In the genomic region with DNA sequence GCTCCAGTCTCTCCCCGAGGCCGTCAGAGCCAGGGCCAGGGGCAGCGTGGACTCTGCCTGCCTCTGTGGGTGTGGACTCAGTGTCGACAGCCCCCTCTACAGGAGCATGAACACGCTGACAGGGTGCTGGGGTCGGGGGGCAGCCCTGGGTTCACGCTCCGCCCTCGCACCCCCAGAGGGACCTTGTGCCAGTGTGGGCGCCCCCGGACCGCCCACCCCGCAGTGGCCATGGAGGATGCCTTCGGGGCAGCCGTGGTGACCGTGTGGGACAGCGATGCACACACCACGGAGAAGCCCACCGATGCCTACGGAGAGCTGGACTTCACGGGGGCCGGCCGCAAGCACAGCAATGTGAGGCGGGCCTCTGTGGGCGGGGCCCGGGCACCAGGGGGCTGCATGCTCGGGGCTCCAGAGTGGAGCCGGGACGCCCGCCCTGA, we compare ENCODE assay signal across 15 cellular contexts. TPM values are rescaled to one million over a fixed set of nuclear protein-coding genes. Genes with fewer than 3 reads are reported as not detected.
DNase-seq lines count a peak whose midpoint lies in the region; ATAC-seq, FAIRE-seq and TF ChIP-seq lines count a peak whose summit lies in the region.
"Had no signal": no experiment of that assay in that cellular context is flagged by ENCODE, and none has a peak within 500 bp of the region (broad histone marks: within the 10 kb centered on the region; RNA-seq: fewer than 3 reads in every experiment).

No MANE protein-coding gene starts in this region.

- WGBS in gastroesophageal sphincter (ENCODE audit: low coverage in 1 of 2), 2 donors: 65% methylated on average over 4 of the region's 30 CpGs; no CpG with 5 or more reads in 1 of the 2 donors

- TF ChIP-seq POLR2A in gastroesophageal sphincter (IDR thresholded peaks at IDR 0.05): no peak
- TF ChIP-seq POLR2A in GM12892 (IDR thresholded peaks at IDR 0.05; ENCODE audit: low read depth, low read length): no peak
- TF ChIP-seq POLR2A in GM18505 (IDR thresholded peaks at IDR 0.05; ENCODE audit: borderline replicate concordance, extremely low read depth, insufficient read depth, insufficient read length): no peak

- DNase-seq in WTC11 (ENCODE audit: low spot score) (peak; percentile 39), mucosa of descending colon (peak in 2 of 3 donors; percentile 58 to 61), tibial artery (no peak), GM12892 (ENCODE audit: insufficient read length) (no peak), activated T-cell treated with anti-CD3 and anti-CD28 coated beads for 4 hours (no peak), NCI-H526 treated with DMSO at 0.1 percent for 48 hours (lab: John Stamatoyannopoulos, UW) (no peak)
- DNase-seq: activated CD4-positive, alpha-beta T cell treated with anti-CD3 and anti-CD28 coated beads for 36 hours; CD4-positive, alpha-beta T cell; NCI-H187 treated with DMSO at 0.1 percent for 48 hours; NK-92 treated with Interleukin-12 subunit alpha and Interleukin-12 subunit beta, amount 100 ng/mL, for 24 hours had no signal

- H3K27ac Mint-ChIP-seq in WTC11: no peak overlapping the region
- H3K27ac Mint-ChIP-seq: activated CD4-positive, alpha-beta T cell treated with anti-CD3 and anti-CD28 coated beads for 36 hours; CD4-positive, alpha-beta T cell; dendritic cell treated with granulocyte-macrophage colony-stimulating factor and Interleukin-4, amounts not matched to agents 40 ng/mL and 50 ng/mL, for 4 days; mesothelial cell of epicardium had no signal

- no peaks in the 10 kb centered on the region for H3K9me3 Mint-ChIP-seq in WTC11
- H3K9me3 Mint-ChIP-seq: CD4-positive, alpha-beta T cell; dendritic cell treated with granulocyte-macrophage colony-stimulating factor and Interleukin-4, amounts not matched to agents 40 ng/mL and 50 ng/mL, for 4 days; mesothelial cell of epicardium had no signal

- H3K4me3 ChIP-seq in gastroesophageal sphincter (peak overlapping the region in 1 of 2 donors; percentile 23), mucosa of descending colon (no peak overlapping the region), tibial artery (peak overlapping the region; percentile 3 to 12)

- H3K27me3 Mint-ChIP-seq in WTC11 (ENCODE audit: low read depth): peaks cover 8% of the 10 kb centered on the region

- POLR2A ChIA-PET in WTC11 (lab: Charles Lee): no interaction called here

- H3K4me1 Mint-ChIP-seq in WTC11: peaks cover 6% of the 10 kb centered on the region
- H3K4me1 Mint-ChIP-seq: activated CD4-positive, alpha-beta T cell treated with anti-CD3 and anti-CD28 coated beads for 36 hours; mesothelial cell of epicardium had no signal

- no peaks in the 10 kb centered on the region for H3K27me3 ChIP-seq in gastroesophageal sphincter
- H3K27me3 ChIP-seq in tibial artery: no peaks in the 10 kb centered on the region

- H3K4me1 ChIP-seq in gastroesophageal sphincter (peaks cover 0 to 28% (median 14%) of the 10 kb centered on the region in 3 donors), mucosa of descending colon (ENCODE audit: low read depth) (peaks cover 44% of the 10 kb centered on the region), tibial artery (peaks cover 0 to 20% (median 18%) of the 10 kb centered on the region in 4 donors)

- H3K36me3 Mint-ChIP-seq in WTC11: no peaks in the 10 kb centered on the region

- H3K36me3 ChIP-seq in gastroesophageal sphincter: peaks cover 0 to 45% of the 10 kb centered on the region in 2 donors
- H3K36me3 ChIP-seq in mucosa of descending colon (ENCODE audit: low read depth): no peaks in the 10 kb centered on the region
- peaks cover 15 to 34% (median 30%) of the 10 kb centered on the region in 3 donors for H3K36me3 ChIP-seq in tibial artery

- no peak for TF ChIP-seq EP300 in gastroesophageal sphincter (IDR thresholded peaks at IDR 0.05)

- intact Hi-C loops in mucosa of descending colon (cut with DNase I, micrococcal nuclease): no loop called here
- intact Hi-C loops in tibial artery (cut with DNase I; ENCODE audit: low total_unique reads): no loop called here

- TF ChIP-seq CTCF in WTC11 (IDR thresholded peaks at IDR 0.05) (no peak), gastroesophageal sphincter (IDR thresholded peaks at IDR 0.05) (no peak), mucosa of descending colon (IDR thresholded peaks at IDR 0.05) (no peak), tibial artery (IDR thresholded peaks at IDR 0.05) (no peak)

- CTCF ChIA-PET in WTC11 (lab: Charles Lee): interaction anchor here (0.6 to 3.3 kb wide), 10 partner anchors 10 to 172 kb away, joined by 3 to 21 read pairs (median 4); a partner anchor contains a TSS

- H3K27ac ChIP-seq in gastroesophageal sphincter: peak overlapping the region; percentile 84 to 90 (median 88)
- peak overlapping the region; percentile 82 to 87 for H3K27ac ChIP-seq in tibial artery

- H3K9me3 ChIP-seq in gastroesophageal sphincter: no peaks in the 10 kb centered on the region
- H3K9me3 ChIP-seq in mucosa of descending colon: no peaks in the 10 kb centered on the region
- no peaks in the 10 kb centered on the region for H3K9me3 ChIP-seq in tibial artery

- H3K4me3 Mint-ChIP-seq in WTC11: 0 out of 2 replicates have a peak overlapping the region, but pooled peaks have one; percentile 18
- H3K4me3 Mint-ChIP-seq: activated CD4-positive, alpha-beta T cell treated with anti-CD3 and anti-CD28 coated beads for 36 hours; CD4-positive, alpha-beta T cell; dendritic cell treated with granulocyte-macrophage colony-stimulating factor and Interleukin-4, amounts not matched to agents 40 ng/mL and 50 ng/mL, for 4 days; mesothelial cell of epicardium had no signal

- FAIRE-seq in GM12892 (lab: Jason Lieb, UNC): no peak
- FAIRE-seq: frontal cortex had no signal

- ATAC-seq in WTC11 (peak; percentile 94), gastroesophageal sphincter (peak; percentile 34), mucosa of descending colon (peak; percentile 32), GM18505 (IDR thresholded peaks at IDR 0.05; ENCODE audit: unreplicated experiment) (no peak)
- ATAC-seq: activated CD4-positive, alpha-beta T cell treated with anti-CD3 and anti-CD28 coated beads for 36 hours had no signal

TF ChIP-seq in WTC11, 78 proteins besides CTCF, POLR2A, EP300 and RAD21:
- no peak for TF ChIP-seq TEAD1 (CRISPR knock-in tag; IDR thresholded peaks at IDR 0.05)
- TF ChIP-seq, protein P1, sequence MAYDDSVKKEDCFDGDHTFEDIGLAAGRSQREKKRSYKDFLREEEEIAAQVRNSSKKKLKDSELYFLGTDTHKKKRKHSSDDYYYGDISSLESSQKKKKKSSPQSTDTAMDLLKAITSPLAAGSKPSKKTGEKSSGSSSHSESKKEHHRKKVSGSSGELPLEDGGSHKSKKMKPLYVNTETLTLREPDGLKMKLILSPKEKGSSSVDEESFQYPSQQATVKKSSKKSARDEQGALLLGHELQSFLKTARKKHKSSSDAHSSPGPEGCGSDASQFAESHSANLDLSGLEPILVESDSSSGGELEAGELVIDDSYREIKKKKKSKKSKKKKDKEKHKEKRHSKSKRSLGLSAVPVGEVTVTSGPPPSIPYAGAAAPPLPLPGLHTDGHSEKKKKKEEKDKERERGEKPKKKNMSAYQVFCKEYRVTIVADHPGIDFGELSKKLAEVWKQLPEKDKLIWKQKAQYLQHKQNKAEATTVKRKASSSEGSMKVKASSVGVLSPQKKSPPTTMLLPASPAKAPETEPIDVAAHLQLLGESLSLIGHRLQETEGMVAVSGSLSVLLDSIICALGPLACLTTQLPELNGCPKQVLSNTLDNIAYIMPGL (CRISPR knock-in tag; IDR thresholded peaks at IDR 0.05): peak; percentile 35; the same call in 1 of the 2 replicates
- TF ChIP-seq, protein P2, sequence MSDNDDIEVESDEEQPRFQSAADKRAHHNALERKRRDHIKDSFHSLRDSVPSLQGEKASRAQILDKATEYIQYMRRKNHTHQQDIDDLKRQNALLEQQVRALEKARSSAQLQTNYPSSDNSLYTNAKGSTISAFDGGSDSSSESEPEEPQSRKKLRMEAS (CRISPR knock-in tag; IDR thresholded peaks at IDR 0.05): peak; percentile 40; the same call in 1 of the 2 replicates

RNA-seq across cellular contexts. Expression of a gene that starts 8.3 kb away (rescaled TPM):
- total RNA-seq in WTC11 (2021) (15.5 to 24.8 TPM (median 23.6 TPM) in 3 replicates), gastroesophageal sphincter (10 to 100 TPM; 16.3 to 38.5 (median 17.3) TPM), mucosa of descending colon (100 to 1,000 TPM; 182 to 398 (median 274) TPM)
- not detected for polyA plus RNA-seq in GM12892 (2012; ENCODE audit: missing spikeins)
- total RNA-seq: CD4-positive, alpha-beta T cell had no signal

RNA-seq across cellular contexts. Expression of a gene that starts 10.7 kb away (rescaled TPM):
- total RNA-seq in WTC11 (2021): 1.9 to 5.0 TPM (median 4.6 TPM) in 3 replicates
- total RNA-seq in gastroesophageal sphincter: 1 to 10 TPM; 1.1 to 3.9 (median 1.8) TPM
- total RNA-seq in mucosa of descending colon: 1 to 10 TPM in 2 of 3 donors, under 1 TPM in 1; 0.73 to 1.9 (median 1.2) TPM
- not detected for polyA plus RNA-seq in GM12892 (2012; ENCODE audit: missing spikeins)
- total RNA-seq: activated CD4-positive, alpha-beta T cell treated with anti-CD3 and anti-CD28 coated beads for 36 hours; CD4-positive, alpha-beta T cell had no signal

RNA-seq across cellular contexts. Expression of a gene that starts 46.5 kb away (rescaled TPM):
- total RNA-seq in WTC11 (2021) (25.5 to 30.1 TPM (median 27.3 TPM) in 3 replicates), gastroesophageal sphincter (1 to 10 TPM; 3.6 to 7.6 (median 5.0) TPM), mucosa of descending colon (10 to 100 TPM; 15.1 to 21.4 (median 19.6) TPM)
- 1.1 TPM for polyA plus RNA-seq in GM12892 (2012; ENCODE audit: missing spikeins)

RNA-seq across cellular contexts. Expression of a gene that starts 46.9 kb away (rescaled TPM):
- total RNA-seq in WTC11 (2021) (3.1 to 3.4 TPM (median 3.2 TPM) in 3 replicates), gastroesophageal sphincter (1 to 10 TPM in 1 of 4 donors, not detected in 3; 1.8 TPM), mucosa of descending colon (1 to 10 TPM; 1.8 to 3.2 (median 2.1) TPM)
- polyA plus RNA-seq in GM12892 (2012; ENCODE audit: missing spikeins): not detected

RNA-seq across cellular contexts. Expression of a gene that starts 51.7 kb away (rescaled TPM):
- 5.1 to 5.7 TPM (median 5.1 TPM) in 3 replicates for total RNA-seq in WTC11 (2021)
- 10 to 100 TPM in 3 of 4 donors, 1 to 10 TPM in 1; 6.5 to 19.8 (median 13.2) TPM for total RNA-seq in gastroesophageal sphincter
- 10 to 100 TPM in 2 of 3 donors, 1 to 10 TPM in 1; 7.2 to 20.4 (median 11.7) TPM for total RNA-seq in mucosa of descending colon
- polyA plus RNA-seq in GM12892 (2012; ENCODE audit: missing spikeins): 0.61 TPM

Comparison
In these comparisons a context has a peak if more than half of its experiments do, and no peak if none do; other contexts are left out.
1. DNase-seq: peak in WTC11 (single experiment) and mucosa of descending colon (2 of 3); none in tibial artery (0 of 2), GM12892 (single experiment), activated T-cell treated with anti-CD3 and anti-CD28 coated beads for 4 hours (single experiment) and NCI-H526 treated with DMSO at 0.1 percent for 48 hours (single experiment).